10 cellular contexts compared by ENCODE assay signal in the genomic region with DNA sequence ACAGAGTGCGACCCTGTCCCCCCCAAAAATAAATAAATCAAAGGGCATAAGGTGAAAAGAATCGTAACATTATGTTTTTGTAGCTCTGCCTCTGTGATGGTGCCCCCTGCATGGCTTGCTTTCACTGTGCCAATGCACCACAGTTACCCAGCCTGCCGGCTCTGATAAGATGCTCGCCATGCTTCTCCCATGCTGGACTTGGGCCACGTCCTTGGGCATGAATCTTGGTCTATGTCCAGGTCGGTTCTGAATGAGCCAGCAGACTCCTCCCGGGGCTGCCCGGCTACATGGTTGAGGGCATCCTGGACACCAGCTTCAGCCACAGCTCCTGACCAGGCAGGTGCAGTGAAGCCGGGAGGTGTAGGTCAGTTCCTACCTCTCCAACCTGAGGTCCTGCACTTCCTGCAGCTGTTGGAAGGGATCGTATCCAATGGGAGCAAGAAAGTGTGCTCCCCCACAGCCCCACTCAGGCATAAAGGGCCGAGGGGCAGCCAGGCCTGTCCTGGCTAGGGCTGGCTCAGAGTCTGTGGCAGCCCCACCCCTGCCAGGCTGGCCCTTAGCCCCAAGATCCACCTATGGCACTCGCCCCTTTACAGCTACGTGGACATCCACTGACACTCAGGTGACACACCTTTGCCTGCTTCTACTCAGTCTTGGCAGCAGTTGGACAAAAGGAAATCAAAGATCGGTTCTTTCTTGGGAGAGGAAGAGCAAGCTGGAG. TPM values are rescaled to one million over a fixed set of nuclear protein-coding genes. Genes with fewer than 3 reads are reported as not detected.
DNase-seq lines count a peak whose midpoint lies in the region; ATAC-seq and TF ChIP-seq lines count a peak whose summit lies in the region.
"Had no signal": no experiment of that assay in that cellular context is flagged by ENCODE, and none has a peak within 500 bp of the region (broad histone marks: within the 10 kb centered on the region; RNA-seq: fewer than 3 reads in every experiment).

No MANE protein-coding gene starts in this region.

- H3K9me3 ChIP-seq in heart right ventricle (no peaks in the 10 kb centered on the region), ovary (no peaks in the 10 kb centered on the region)

- no peak overlapping the region for H3K4me3 ChIP-seq in heart right ventricle
- no peak overlapping the region for H3K4me3 ChIP-seq in ovary

- intact Hi-C loops in heart right ventricle (cut with DNase I), result no loop called here
- intact Hi-C loops in ovary (cut with DNase I), result no loop called here

- H3K4me1 ChIP-seq in heart right ventricle, result peaks cover 15 to 74% (median 68%) of the 10 kb centered on the region in 9 donors
- peaks cover 35% of the 10 kb centered on the region for H3K4me1 ChIP-seq in ovary (ENCODE audit: insufficient read depth)

- H3K27ac Mint-ChIP-seq in WTC11, result no peak overlapping the region

- peaks cover 10% of the 10 kb centered on the region for H3K4me1 Mint-ChIP-seq in WTC11

- H3K27ac ChIP-seq in heart right ventricle (peak overlapping the region in 9 of 10 donors; percentile 64 to 88 (median 84)), ovary (peak overlapping the region; percentile 21 to 78)
- H3K27ac ChIP-seq: KMS-11 had no signal

- no peaks in the 10 kb centered on the region for H3K36me3 ChIP-seq in heart right ventricle
- H3K36me3 ChIP-seq in ovary, result no peaks in the 10 kb centered on the region

- H3K9me3 Mint-ChIP-seq in WTC11, result no peaks in the 10 kb centered on the region

- H3K27me3 ChIP-seq in heart right ventricle (no peaks in the 10 kb centered on the region), ovary (no peaks in the 10 kb centered on the region)

- TF ChIP-seq CTCF in WTC11 (IDR thresholded peaks at IDR 0.05) (no peak), heart right ventricle (IDR thresholded peaks at IDR 0.05) (peak in 2 of 9 donors; percentile 7 to 13), ovary (IDR thresholded peaks at IDR 0.05) (no peak)

- no peak for TF ChIP-seq EP300 in ovary (IDR thresholded peaks at IDR 0.05)

- DNase-seq in A172 (ENCODE audit: low spot score) (peak; percentile 67), WTC11 (ENCODE audit: low spot score) (no peak), heart right ventricle (peak; percentile 65 to 74), ovary (peak; percentile 49 to 74 (median 66)), iPS-NIHi11 (ENCODE audit: low spot score) (no peak), NCI-H82 treated with DMSO at 0.1 percent for 48 hours (lab: John Stamatoyannopoulos, UW; ENCODE audit: unreplicated experiment) (no peak)
- DNase-seq: NCI-H526 had no signal

- CTCF ChIA-PET in WTC11 (lab: Charles Lee), result interaction anchor here (0.8 to 4.6 kb wide), 8 partner anchors 15 to 102 kb away, joined by 3 to 31 read pairs (median 4); no protein-coding TSS in a partner anchor

- ATAC-seq in WTC11 (peak; percentile 24; the same call in 1 of the 2 replicates), heart right ventricle (peak in 7 of 8 donors; percentile 18 to 76 (median 57)), HG03095 (IDR thresholded peaks at IDR 0.05; ENCODE audit: unreplicated experiment) (no peak), HG03354 (IDR thresholded peaks at IDR 0.05; ENCODE audit: poor library complexity, severe bottlenecking, unreplicated experiment) (no peak)

- H3K4me3 Mint-ChIP-seq in WTC11, result no peak overlapping the region

- H3K36me3 Mint-ChIP-seq in WTC11, result no peaks in the 10 kb centered on the region

- POLR2A ChIA-PET in WTC11 (lab: Charles Lee), result interaction anchor here (0.6 kb wide), 1 partner anchor 664 kb away, joined by 4 read pairs; no protein-coding TSS in a partner anchor

- no peaks in the 10 kb centered on the region for H3K27me3 Mint-ChIP-seq in WTC11 (ENCODE audit: low read depth)

- WGBS in heart right ventricle, 2 donors, result 45 to 55% methylated on average over 14 of the region's 14 CpGs
- WGBS in ovary, 3 donors, result 28 to 51% (median 33%) methylated on average over 14 of the region's 14 CpGs

- no peak for TF ChIP-seq POLR2A in ovary (IDR thresholded peaks at IDR 0.05)

TF ChIP-seq in WTC11, 78 proteins besides CTCF, POLR2A, EP300 and RAD21:
- TF ChIP-seq FOXK1 (CRISPR knock-in tag; IDR thresholded peaks at IDR 0.05), result no peak
- no peak for TF ChIP-seq NR2C2 (CRISPR knock-in tag; IDR thresholded peaks at IDR 0.05)
- TF ChIP-seq ZNF138 (CRISPR knock-in tag; conservative IDR thresholded peaks at IDR 0.05), result no peak
- no peak for TF ChIP-seq NR1H2 (CRISPR knock-in tag; IDR thresholded peaks at IDR 0.05)
- no peak for TF ChIP-seq ZNF317 (CRISPR knock-in tag; IDR thresholded peaks at IDR 0.05; ENCODE audit: borderline replicate concordance, low read depth)
- no peak for TF ChIP-seq NFATC4 (CRISPR knock-in tag; IDR thresholded peaks at IDR 0.05)
- TF ChIP-seq, protein P1, sequence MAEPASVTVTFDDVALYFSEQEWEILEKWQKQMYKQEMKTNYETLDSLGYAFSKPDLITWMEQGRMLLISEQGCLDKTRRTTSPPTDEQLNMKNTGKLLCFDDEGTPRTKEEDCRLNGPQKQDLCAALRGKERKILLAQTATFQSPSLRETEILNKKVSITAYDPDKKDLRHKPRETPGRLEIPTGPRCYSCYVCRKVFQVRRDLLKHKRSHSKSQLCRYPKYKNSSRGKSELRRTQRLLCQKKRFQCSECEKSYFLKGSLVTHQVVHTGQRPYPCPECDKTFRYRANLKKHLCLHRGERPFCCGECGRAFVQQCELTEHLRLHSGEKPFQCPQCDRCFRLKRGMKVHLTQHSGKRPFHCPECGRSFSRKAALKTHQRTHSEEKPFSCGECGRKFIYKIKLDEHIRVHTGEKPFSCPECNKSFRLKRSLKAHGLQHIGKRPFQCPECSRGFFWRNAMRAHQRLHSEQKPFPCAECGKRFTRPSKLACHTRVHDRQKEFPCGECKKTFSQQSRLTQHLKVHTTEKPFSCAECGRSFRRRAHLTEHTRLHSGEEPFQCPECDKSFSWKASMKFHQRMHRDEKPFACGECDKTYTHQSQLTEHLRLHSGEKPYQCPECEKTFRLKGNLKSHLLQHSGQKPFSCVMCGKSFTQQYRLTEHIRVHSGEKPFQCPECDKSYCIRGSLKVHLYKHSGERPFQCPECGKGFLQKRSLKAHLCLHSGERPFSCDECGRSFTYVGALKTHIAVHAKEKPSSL (CRISPR knock-in tag; conservative IDR thresholded peaks at IDR 0.05), result no peak
- TF ChIP-seq, protein P2, sequence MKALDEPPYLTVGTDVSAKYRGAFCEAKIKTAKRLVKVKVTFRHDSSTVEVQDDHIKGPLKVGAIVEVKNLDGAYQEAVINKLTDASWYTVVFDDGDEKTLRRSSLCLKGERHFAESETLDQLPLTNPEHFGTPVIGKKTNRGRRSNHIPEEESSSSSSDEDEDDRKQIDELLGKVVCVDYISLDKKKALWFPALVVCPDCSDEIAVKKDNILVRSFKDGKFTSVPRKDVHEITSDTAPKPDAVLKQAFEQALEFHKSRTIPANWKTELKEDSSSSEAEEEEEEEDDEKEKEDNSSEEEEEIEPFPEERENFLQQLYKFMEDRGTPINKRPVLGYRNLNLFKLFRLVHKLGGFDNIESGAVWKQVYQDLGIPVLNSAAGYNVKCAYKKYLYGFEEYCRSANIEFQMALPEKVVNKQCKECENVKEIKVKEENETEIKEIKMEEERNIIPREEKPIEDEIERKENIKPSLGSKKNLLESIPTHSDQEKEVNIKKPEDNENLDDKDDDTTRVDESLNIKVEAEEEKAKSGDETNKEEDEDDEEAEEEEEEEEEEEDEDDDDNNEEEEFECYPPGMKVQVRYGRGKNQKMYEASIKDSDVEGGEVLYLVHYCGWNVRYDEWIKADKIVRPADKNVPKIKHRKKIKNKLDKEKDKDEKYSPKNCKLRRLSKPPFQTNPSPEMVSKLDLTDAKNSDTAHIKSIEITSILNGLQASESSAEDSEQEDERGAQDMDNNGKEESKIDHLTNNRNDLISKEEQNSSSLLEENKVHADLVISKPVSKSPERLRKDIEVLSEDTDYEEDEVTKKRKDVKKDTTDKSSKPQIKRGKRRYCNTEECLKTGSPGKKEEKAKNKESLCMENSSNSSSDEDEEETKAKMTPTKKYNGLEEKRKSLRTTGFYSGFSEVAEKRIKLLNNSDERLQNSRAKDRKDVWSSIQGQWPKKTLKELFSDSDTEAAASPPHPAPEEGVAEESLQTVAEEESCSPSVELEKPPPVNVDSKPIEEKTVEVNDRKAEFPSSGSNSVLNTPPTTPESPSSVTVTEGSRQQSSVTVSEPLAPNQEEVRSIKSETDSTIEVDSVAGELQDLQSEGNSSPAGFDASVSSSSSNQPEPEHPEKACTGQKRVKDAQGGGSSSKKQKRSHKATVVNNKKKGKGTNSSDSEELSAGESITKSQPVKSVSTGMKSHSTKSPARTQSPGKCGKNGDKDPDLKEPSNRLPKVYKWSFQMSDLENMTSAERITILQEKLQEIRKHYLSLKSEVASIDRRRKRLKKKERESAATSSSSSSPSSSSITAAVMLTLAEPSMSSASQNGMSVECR (CRISPR knock-in tag; IDR thresholded peaks at IDR 0.05; ENCODE audit: borderline replicate concordance), result no peak
- TF ChIP-seq ZBTB21 (CRISPR knock-in tag; IDR thresholded peaks at IDR 0.05; ENCODE audit: borderline replicate concordance), result no peak
- TF ChIP-seq ELF4 (CRISPR knock-in tag; IDR thresholded peaks at IDR 0.05; ENCODE audit: low read depth), result no peak
- TF ChIP-seq ZNF396 (CRISPR knock-in tag; IDR thresholded peaks at IDR 0.05; ENCODE audit: borderline replicate concordance), result no peak
- TF ChIP-seq MYBL2 (CRISPR knock-in tag; IDR thresholded peaks at IDR 0.05), result no peak
- no peak for TF ChIP-seq SOX15 (CRISPR knock-in tag; IDR thresholded peaks at IDR 0.05)

RNA-seq across cellular contexts. Expression of gene CHST3, which starts 34.1 kb away (rescaled TPM):
- total RNA-seq in A172 (2014; rRNA removed; shearing (Covaris generic)), result 57.0 and 59.0 TPM in 2 replicates
- total RNA-seq in WTC11 (2021) (5.6 to 7.0 TPM (median 5.9 TPM) in 3 replicates), heart right ventricle (10 to 100 TPM; 14.5 to 28.7 (median 21.3) TPM), ovary (10 to 100 TPM; 26.0 to 69.2 (median 36.1) TPM)
- polyA plus RNA-seq in heart right ventricle (10 to 100 TPM in 1 of 2 donors, 1 to 10 TPM in 1; 6.3 to 12.0 TPM), ovary (10 to 100 TPM; 16.4 to 51.0 TPM)

Comparison
In these comparisons a context has a peak if more than half of its experiments do, and no peak if none do; other contexts are left out.
1. DNase-seq: peak in A172 (single experiment), heart right ventricle (2 of 2) and ovary (5 of 5); none in WTC11 (single experiment), iPS-NIHi11 (single experiment) and NCI-H82 treated with DMSO at 0.1 percent for 48 hours (single experiment).
2. ATAC-seq: peak in WTC11 (single experiment) and heart right ventricle (7 of 8); none in HG03095 (single experiment) and HG03354 (single experiment).